Comparison of ENCODE assay signal across 8 cellular contexts in the genomic region with DNA sequence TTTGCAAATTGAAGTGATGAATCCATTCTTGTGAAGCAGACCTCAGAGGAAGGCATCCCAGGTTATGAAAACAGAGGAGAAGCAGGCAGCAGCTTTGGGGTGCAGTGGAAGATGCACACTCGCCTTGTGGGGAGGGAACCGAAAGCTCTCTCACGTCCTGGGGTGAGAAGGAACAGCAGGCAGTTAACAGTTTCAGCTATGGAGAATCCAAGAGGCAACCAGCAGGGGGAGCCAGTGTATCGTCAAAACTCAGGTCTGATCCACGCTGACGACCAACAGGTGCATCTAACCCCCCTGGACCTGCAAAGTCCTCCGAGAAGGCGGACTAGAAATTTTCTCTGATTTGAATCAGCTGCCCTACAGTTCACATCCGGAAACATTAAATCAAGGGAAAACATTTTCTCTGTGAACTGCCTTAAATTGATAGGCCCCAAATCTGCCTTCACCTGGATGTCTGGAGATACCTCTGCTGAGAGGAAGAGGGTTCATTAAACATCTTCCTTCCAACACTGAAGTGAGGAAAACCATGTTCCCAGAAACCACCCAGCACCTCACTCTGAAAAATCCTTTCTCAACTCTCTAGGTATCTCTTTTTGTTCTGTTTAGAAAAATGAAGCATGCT.
DNase-seq lines count a peak whose midpoint lies in the region; ATAC-seq and TF ChIP-seq lines count a peak whose summit lies in the region.

No MANE protein-coding gene starts in this region.

- H3K4me1 ChIP-seq in Karpas-422 (ENCODE audit: low read length) (peaks cover 39% of the 10 kb centered on the region), SJSA1 (replicated peaks) (peaks cover 8% of the 10 kb centered on the region), heart right ventricle (peaks cover 0 to 10% (median 0%) of the 10 kb centered on the region in 9 donors)

- WGBS in heart right ventricle, 2 donors: 6 to 10% methylated on average over 9 of the region's 9 CpGs

- no peaks in the 10 kb centered on the region for H4K20me1 ChIP-seq in Karpas-422 (ENCODE audit: insufficient read depth, low read depth, low read length)

- no peak overlapping the region for H3K4me3 ChIP-seq in GM12864 (ENCODE audit: low read depth, low read length)
- peak overlapping the region; percentile 30; the same call in 1 of the 2 replicates for H3K4me3 ChIP-seq in Karpas-422 (ENCODE audit: low read length)
- H3K4me3 ChIP-seq in SJSA1: no peak overlapping the region
- no peak overlapping the region for H3K4me3 ChIP-seq in heart right ventricle

- no peak overlapping the region for H3K27ac Mint-ChIP-seq in activated naive CD8-positive, alpha-beta T cell treated with anti-CD3 and anti-CD28 coated beads, Interleukin-2, amount 10 ng/mL, durations not matched to agents 7 days and 5 days

- H3K27ac ChIP-seq in Karpas-422 (ENCODE audit: low read length) (no peak overlapping the region), SJSA1 (no peak overlapping the region), heart right ventricle (no peak overlapping the region)

- no peaks in the 10 kb centered on the region for H3K36me3 Mint-ChIP-seq in activated naive CD8-positive, alpha-beta T cell treated with anti-CD3 and anti-CD28 coated beads, Interleukin-2, amount 10 ng/mL, durations not matched to agents 7 days and 5 days

- H3K79me2 ChIP-seq in Karpas-422 (ENCODE audit: low read length): no peaks in the 10 kb centered on the region

- H3K9ac ChIP-seq in Karpas-422 (ENCODE audit: low read length): peak overlapping the region; percentile 58

- H3K27me3 ChIP-seq in Karpas-422 (ENCODE audit: low read length) (no peaks in the 10 kb centered on the region), SJSA1 (replicated peaks) (no peaks in the 10 kb centered on the region), heart right ventricle (peaks cover 0 to 26% (median 12%) of the 10 kb centered on the region in 7 donors)

- intact Hi-C loops in heart right ventricle (cut with DNase I): loop anchor here in 8 of 10 donors (1.0 to 10.0 kb wide), 4 partner anchors 114 to 116 kb away; no protein-coding TSS in a partner anchor

- peaks cover 9% of the 10 kb centered on the region for H3K4me1 Mint-ChIP-seq in activated naive CD8-positive, alpha-beta T cell treated with anti-CD3 and anti-CD28 coated beads, Interleukin-2, amount 10 ng/mL, durations not matched to agents 7 days and 5 days

- peak; percentile 86 for TF ChIP-seq CTCF in GM12864 (IDR thresholded peaks at IDR 0.05; ENCODE audit: low read depth, low read length, missing control alignments)
- peak; percentile 38 to 74 (median 68) for TF ChIP-seq CTCF in heart right ventricle (IDR thresholded peaks at IDR 0.05)

- no peaks in the 10 kb centered on the region for H3K9me2 ChIP-seq in Karpas-422 (replicated peaks; ENCODE audit: insufficient read depth, low read length)

- no peak overlapping the region; the same call in 1 of the 2 replicates for H2AFZ ChIP-seq in Karpas-422 (ENCODE audit: low read length)

- ATAC-seq in activated naive CD8-positive, alpha-beta T cell treated with anti-CD3 and anti-CD28 coated beads, Interleukin-2, amount 10 ng/mL, durations not matched to agents 7 days and 5 days (ENCODE audit: low read depth): peak; percentile 82
- ATAC-seq in heart right ventricle: peak; percentile 47 to 86 (median 78)

- peak; percentile 31 for DNase-seq in GM12864 (ENCODE audit: low read depth)
- DNase-seq in GOT3 (lab: John Stamatoyannopoulos, UW): peak; percentile 5
- DNase-seq in Karpas-422: peak; percentile 95
- peak; percentile 53 to 72 for DNase-seq in SJSA1 (ENCODE audit: low read depth in 1 of 2, low spot score in 2 of 2)
- DNase-seq in activated naive CD8-positive, alpha-beta T cell treated with anti-CD3 and anti-CD28 coated beads, Interleukin-2, amount 10 ng/mL, durations not matched to agents 7 days and 5 days: peak; percentile 63
- peak; percentile 54 to 64 for DNase-seq in heart right ventricle
- DNase-seq in retina: peak; percentile 83
- no peak for DNase-seq in effector CD8-positive, alpha-beta T cell (lab: John Stamatoyannopoulos, UW)

- peaks cover 17% of the 10 kb centered on the region for H3K27me3 Mint-ChIP-seq in activated naive CD8-positive, alpha-beta T cell treated with anti-CD3 and anti-CD28 coated beads, Interleukin-2, amount 10 ng/mL, durations not matched to agents 7 days and 5 days

- peak overlapping the region; percentile 60 for H3K4me2 ChIP-seq in Karpas-422 (ENCODE audit: low read depth, low read length, poor library complexity, severe bottlenecking)

- POLR2A ChIA-PET in activated naive CD8-positive, alpha-beta T cell treated with anti-CD3 and anti-CD28 coated beads, Interleukin-2, amount 10 ng/mL, durations not matched to agents 7 days and 5 days (lab: Charles Lee): no interaction called here

- H3K9me3 Mint-ChIP-seq in activated naive CD8-positive, alpha-beta T cell treated with anti-CD3 and anti-CD28 coated beads, Interleukin-2, amount 10 ng/mL, durations not matched to agents 7 days and 5 days: no peaks in the 10 kb centered on the region

- H3K36me3 ChIP-seq in Karpas-422 (ENCODE audit: insufficient read depth, low read length): no peaks in the 10 kb centered on the region
- no peaks in the 10 kb centered on the region for H3K36me3 ChIP-seq in SJSA1
- no peaks in the 10 kb centered on the region for H3K36me3 ChIP-seq in heart right ventricle

- H3K9me3 ChIP-seq in Karpas-422 (ENCODE audit: low read length) (no peaks in the 10 kb centered on the region), SJSA1 (replicated peaks) (0 out of 2 replicates have a peak, but pooled peaks cover 5% of the 10 kb centered on the region), heart right ventricle (no peaks in the 10 kb centered on the region)

- H3K4me3 Mint-ChIP-seq in activated naive CD8-positive, alpha-beta T cell treated with anti-CD3 and anti-CD28 coated beads, Interleukin-2, amount 10 ng/mL, durations not matched to agents 7 days and 5 days: no peak overlapping the region
